Comparison of ENCODE assay signal across 29 cellular contexts in the genomic region with DNA sequence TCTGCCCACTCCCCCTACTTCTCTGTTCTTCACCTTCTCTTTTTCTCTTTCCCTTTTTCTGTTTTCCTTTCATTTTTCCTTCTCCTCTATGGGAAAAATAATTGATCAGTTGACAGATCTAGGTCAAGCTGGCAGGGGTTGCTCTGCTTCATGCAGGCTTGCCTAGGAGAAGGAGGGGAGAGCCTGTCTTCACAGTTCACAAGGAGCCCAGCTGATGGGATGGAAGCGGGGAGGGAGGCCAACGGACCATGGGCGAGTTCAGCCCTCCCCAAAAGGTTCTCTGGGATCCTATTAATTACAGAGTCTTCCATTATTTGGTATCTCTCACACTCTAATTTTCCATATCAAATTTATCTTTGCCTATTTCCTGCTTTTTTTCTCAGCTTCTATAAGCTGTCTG. TPM values are rescaled to one million over a fixed set of nuclear protein-coding genes. Genes with fewer than 3 reads are reported as not detected.
"Had no signal": no experiment of that assay in that cellular context is flagged by ENCODE, and none has a peak within 500 bp of the region (broad histone marks: within the 10 kb centered on the region; RNA-seq: fewer than 3 reads in every experiment).

No MANE protein-coding gene starts in this region.

- H3K27ac Mint-ChIP-seq: activated CD4-positive, alpha-beta T cell treated with anti-CD3 and anti-CD28 coated beads, Interleukin-2, amount 10 ng/mL, durations not matched to agents 24 days and 14 days; activated CD8-positive, alpha-beta T cell treated with anti-CD3 and anti-CD28 coated beads for 36 hours; activated naive CD4-positive, alpha-beta T cell treated with anti-CD3 and anti-CD28 coated beads, Interleukin-2, amount 50 U/mL, for 24 hours; activated naive CD8-positive, alpha-beta T cell treated with anti-CD3 and anti-CD28 coated beads, Interleukin-2, amount 10 ng/mL, durations not matched to agents 7 days and 5 days; activated T-cell treated with anti-CD3 and anti-CD28 coated beads, Interleukin-2, amount 50 U/mL, for 24 hours; activated T-helper 2 cell treated with anti-CD3 and anti-CD28 coated beads, Interferon-gamma antibody, Interleukin-2, Interleukin-4, amounts not matched to agents 10 μg/mL and 5 μg/mL and 100 μg/mL, durations not matched to agents 14 hours and 24 hours and 36 hours had no signal

- H3K4me3 Mint-ChIP-seq: activated CD4-positive, alpha-beta T cell treated with anti-CD3 and anti-CD28 coated beads, Interleukin-2, amount 10 ng/mL, durations not matched to agents 24 days and 14 days; activated CD8-positive, alpha-beta T cell treated with anti-CD3 and anti-CD28 coated beads for 36 hours; activated naive CD4-positive, alpha-beta T cell treated with anti-CD3 and anti-CD28 coated beads, Interleukin-2, amount 50 U/mL, for 24 hours; activated naive CD8-positive, alpha-beta T cell treated with anti-CD3 and anti-CD28 coated beads, Interleukin-2, amount 10 ng/mL, durations not matched to agents 7 days and 5 days; activated T-cell treated with anti-CD3 and anti-CD28 coated beads, Interleukin-2, amount 50 U/mL, for 24 hours had no signal

- H3K27me3 ChIP-seq: ascending aorta had no signal

- H3K27me3 Mint-ChIP-seq: activated naive CD8-positive, alpha-beta T cell treated with anti-CD3 and anti-CD28 coated beads, Interleukin-2, amount 10 ng/mL, durations not matched to agents 7 days and 5 days had no signal

- H3K9me3 Mint-ChIP-seq: activated CD4-positive, alpha-beta T cell treated with anti-CD3 and anti-CD28 coated beads, Interleukin-2, amount 10 ng/mL, durations not matched to agents 24 days and 14 days; activated CD8-positive, alpha-beta T cell treated with anti-CD3 and anti-CD28 coated beads for 36 hours; activated naive CD4-positive, alpha-beta T cell treated with anti-CD3 and anti-CD28 coated beads, Interleukin-2, amount 50 U/mL, for 24 hours; activated naive CD8-positive, alpha-beta T cell treated with anti-CD3 and anti-CD28 coated beads, Interleukin-2, amount 10 ng/mL, durations not matched to agents 7 days and 5 days; activated T-helper 2 cell treated with anti-CD3 and anti-CD28 coated beads, Interferon-gamma antibody, Interleukin-2, Interleukin-4, amounts not matched to agents 10 μg/mL and 5 μg/mL and 100 μg/mL, durations not matched to agents 14 hours and 24 hours and 36 hours had no signal

- H3K4me3 ChIP-seq: ascending aorta, breast epithelium, PC-9 had no signal

- H3K4me1 Mint-ChIP-seq: activated CD4-positive, alpha-beta T cell treated with anti-CD3 and anti-CD28 coated beads, Interleukin-2, amount 10 ng/mL, durations not matched to agents 24 days and 14 days; activated naive CD4-positive, alpha-beta T cell treated with anti-CD3 and anti-CD28 coated beads, Interleukin-2, amount 50 U/mL, for 24 hours; activated naive CD8-positive, alpha-beta T cell treated with anti-CD3 and anti-CD28 coated beads, Interleukin-2, amount 10 ng/mL, durations not matched to agents 7 days and 5 days had no signal

- ATAC-seq: activated CD8-positive, alpha-beta T cell treated with anti-CD3 and anti-CD28 coated beads for 36 hours; Right ventricle myocardium inferior had no signal

- H3K27ac ChIP-seq: ascending aorta, breast epithelium, KMS-11, PC-9, RWPE1 had no signal

- H3K4me1 ChIP-seq: ascending aorta, breast epithelium had no signal

- DNase-seq: activated CD4-positive, alpha-beta T cell treated with anti-CD3 and anti-CD28 coated beads, Interleukin-2, amount 10 ng/mL, durations not matched to agents 24 days and 14 days; activated CD4-positive, alpha-beta T cell treated with anti-CD3 and anti-CD28 coated beads, Interleukin-2, amount 50 U/mL, for 4 hours; activated CD8-positive, alpha-beta T cell treated with anti-CD3 and anti-CD28 coated beads for 36 hours; activated gamma-delta T cell; activated naive CD4-positive, alpha-beta T cell treated with Interleukin-2 at 50 U/mL for 16 hours; activated naive CD8-positive, alpha-beta T cell treated with anti-CD3 and anti-CD28 coated beads, Interleukin-2, amount 10 ng/mL, durations not matched to agents 7 days and 5 days; activated T-cell treated with anti-CD3 and anti-CD28 coated beads, Interleukin-2, amount 50 U/mL, for 24 hours; MM.1S; NCI-H1092; NCI-H1436 treated with DMSO at 0.1 percent for 48 hours; NCI-H1694 treated with DMSO at 0.1 percent for 48 hours; NCI-H2029; NCI-H2171 treated with DMSO at 0.1 percent for 48 hours; NCI-H226; NCI-H446 treated with DMSO at 0.1 percent for 48 hours; PC-9; SIG-M5; SW 1271; T-helper 1 cell; T-helper 2 cell; T-helper 9 cell had no signal

- H3K36me3 ChIP-seq: ascending aorta, breast epithelium had no signal

- H3K36me3 Mint-ChIP-seq: activated naive CD4-positive, alpha-beta T cell treated with anti-CD3 and anti-CD28 coated beads, Interleukin-2, amount 50 U/mL, for 24 hours; activated naive CD8-positive, alpha-beta T cell treated with anti-CD3 and anti-CD28 coated beads, Interleukin-2, amount 10 ng/mL, durations not matched to agents 7 days and 5 days had no signal

- H3K4me2 ChIP-seq: KMS-11, PC-9 had no signal

- H3K9me3 ChIP-seq: ascending aorta, breast epithelium had no signal

- H2AFZ ChIP-seq: PC-9 had no signal

RNA-seq across cellular contexts. Expression of gene NTM, which starts 5.5 kb away (rescaled TPM):
- total RNA-seq: activated CD4-positive, alpha-beta T cell treated with anti-CD3 and anti-CD28 coated beads, Interleukin-2, amount 10 ng/mL, durations not matched to agents 24 days and 14 days; activated CD8-positive, alpha-beta memory T cell treated with anti-CD3 and anti-CD28 coated beads for 36 hours; activated CD8-positive, alpha-beta T cell treated with anti-CD3 and anti-CD28 coated beads for 36 hours; activated naive CD8-positive, alpha-beta T cell treated with anti-CD3 and anti-CD28 coated beads, Interleukin-2, amount 10 ng/mL, durations not matched to agents 7 days and 5 days; activated T-helper 2 cell treated with anti-CD3 and anti-CD28 coated beads, Interferon-gamma antibody, Interleukin-2, Interleukin-4, amounts not matched to agents 10 μg/mL and 5 μg/mL and 100 μg/mL, durations not matched to agents 14 hours and 24 hours and 36 hours; ascending aorta; PC-9 had no signal
